Comparison of ENCODE assay signal across 8 cellular contexts in the genomic region with DNA sequence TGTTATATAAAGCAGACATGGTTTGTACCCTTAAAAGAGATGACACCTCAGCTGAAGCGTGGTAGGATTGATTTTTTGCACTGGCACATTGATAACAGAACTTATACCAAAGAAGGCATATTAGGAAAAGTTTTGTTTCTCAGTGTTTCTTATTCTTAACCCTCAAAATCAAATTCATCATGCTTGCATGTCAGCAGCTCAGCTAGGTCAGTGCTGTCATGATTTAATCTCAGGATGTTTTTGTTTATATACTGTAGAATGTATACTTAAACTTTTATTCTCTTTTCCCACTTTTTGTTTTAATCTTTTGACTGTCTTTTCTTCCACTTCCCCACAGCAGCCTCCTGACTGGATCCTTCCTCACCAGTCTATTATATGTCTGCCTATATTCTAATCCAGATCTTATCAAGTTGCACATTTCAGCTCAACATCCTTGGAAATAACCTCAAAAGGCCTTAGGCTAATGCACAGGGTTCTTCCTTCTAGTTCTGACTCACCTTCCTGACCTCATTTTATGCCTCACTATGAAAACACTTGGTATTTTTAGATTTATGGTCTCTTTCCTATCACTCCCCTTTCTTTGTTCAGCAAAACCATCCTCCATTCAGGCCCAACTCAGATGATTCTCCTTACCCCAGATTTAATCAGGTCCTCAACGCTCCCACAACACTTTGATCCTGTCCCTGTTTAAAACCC. TPM values are rescaled to one million over a fixed set of nuclear protein-coding genes. Genes with fewer than 3 reads are reported as not detected.
DNase-seq lines count a peak whose midpoint lies in the region; ATAC-seq and TF ChIP-seq lines count a peak whose summit lies in the region.

No MANE protein-coding gene starts in this region.

- in situ Hi-C loops in KBM-7 (cut with MboI; ENCODE audit: low pct_unique_long_range_greater_than_20kb, low sequenced_read_pairs) = no loop called here

- no peaks in the 10 kb centered on the region for H3K27me3 Mint-ChIP-seq in activated CD4-positive, alpha-beta T cell treated with anti-CD3 and anti-CD28 coated beads for 36 hours
- no peaks in the 10 kb centered on the region for H3K27me3 Mint-ChIP-seq in MCF 10A (ENCODE audit: insufficient read depth, unreplicated experiment)

- H3K4me1 ChIP-seq in heart right ventricle = peaks cover 0 to 22% (median 7%) of the 10 kb centered on the region in 9 donors

- no peak for DNase-seq in activated CD4-positive, alpha-beta T cell treated with anti-CD3 and anti-CD28 coated beads for 36 hours
- DNase-seq in activated CD4-positive, alpha-beta T cell treated with anti-CD3 and anti-CD28 coated beads for 1 hour = no peak
- DNase-seq in KBM-7 = peak; percentile 82
- DNase-seq in MCF 10A (ENCODE audit: unreplicated experiment) = peak; percentile 89
- DNase-seq in stimulated activated effector memory CD8-positive, alpha-beta T cell treated with anti-CD3 and anti-CD28 coated beads, Interleukin-12 subunit alpha, Interleukin-12 subunit beta, amount 100 ng/mL, for 72 hours (ENCODE audit: low spot score in 2 of 2) = no peak
- DNase-seq in Kasumi-1 (lab: John Stamatoyannopoulos, UW) = no peak
- no peak for DNase-seq in heart right ventricle
- no peak for DNase-seq in lower leg skin (ENCODE audit: low spot score in 2 of 2)

- peaks cover 15% of the 10 kb centered on the region for H3K4me1 Mint-ChIP-seq in activated CD4-positive, alpha-beta T cell treated with anti-CD3 and anti-CD28 coated beads for 36 hours
- H3K4me1 Mint-ChIP-seq in MCF 10A (ENCODE audit: insufficient read depth, unreplicated experiment) = peaks cover 37% of the 10 kb centered on the region
- peaks cover 24% of the 10 kb centered on the region for H3K4me1 Mint-ChIP-seq in stimulated activated effector memory CD8-positive, alpha-beta T cell treated with anti-CD3 and anti-CD28 coated beads, Interleukin-12 subunit alpha, Interleukin-12 subunit beta, amount 100 ng/mL, for 72 hours

- intact Hi-C loops in activated CD4-positive, alpha-beta T cell treated with anti-CD3 and anti-CD28 coated beads for 36 hours (cut with DNase I, micrococcal nuclease) = no loop called here
- intact Hi-C loops in MCF 10A (cut with micrococcal nuclease) = loop anchor here (1.0 to 10.0 kb wide), 3 partner anchors 44 to 406 kb away; no protein-coding TSS in a partner anchor
- intact Hi-C loops in heart right ventricle (cut with DNase I) = no loop called here
- intact Hi-C loops in lower leg skin (cut with DNase I; ENCODE audit: low total_unique reads) = no loop called here

- TF ChIP-seq POLR2A in lower leg skin (IDR thresholded peaks at IDR 0.05) = no peak

- peaks cover 21% of the 10 kb centered on the region for H3K36me3 Mint-ChIP-seq in activated CD4-positive, alpha-beta T cell treated with anti-CD3 and anti-CD28 coated beads for 36 hours (ENCODE audit: low read depth)
- peaks cover 75% of the 10 kb centered on the region for H3K36me3 Mint-ChIP-seq in MCF 10A (ENCODE audit: insufficient read depth, unreplicated experiment)
- H3K36me3 Mint-ChIP-seq in stimulated activated effector memory CD8-positive, alpha-beta T cell treated with anti-CD3 and anti-CD28 coated beads, Interleukin-12 subunit alpha, Interleukin-12 subunit beta, amount 100 ng/mL, for 72 hours = peaks cover 74% of the 10 kb centered on the region

- WGBS in heart right ventricle, 2 donors = 66 to 69% methylated on average over 2 of the region's 2 CpGs
- 56 to 59% methylated on average over 2 of the region's 2 CpGs for WGBS in lower leg skin, 2 donors

- peaks cover 0 to 99% (median 59%) of the 10 kb centered on the region in 9 donors for H3K36me3 ChIP-seq in heart right ventricle

- POLR2A ChIA-PET in activated CD4-positive, alpha-beta T cell treated with anti-CD3 and anti-CD28 coated beads for 36 hours (lab: Charles Lee) = no interaction called here
- POLR2A ChIA-PET in MCF 10A (lab: Yijun Ruan, JAX) = interaction anchor here (0.6 to 2.7 kb wide), 21 partner anchors 12 to 1240 kb away, joined by 3 to 20 read pairs (median 3); no protein-coding TSS in a partner anchor

- BruUV-seq in MCF 10A (replicated peaks; lab: Mats Ljungman, UMichigan) = no TSS peak

- H3K27me3 ChIP-seq in heart right ventricle = no peaks in the 10 kb centered on the region

- peak overlapping the region; percentile 80 for H3K27ac Mint-ChIP-seq in activated CD4-positive, alpha-beta T cell treated with anti-CD3 and anti-CD28 coated beads for 36 hours
- peak overlapping the region; percentile 29 for H3K27ac Mint-ChIP-seq in MCF 10A (ENCODE audit: low read depth, unreplicated experiment)
- H3K27ac Mint-ChIP-seq in stimulated activated effector memory CD8-positive, alpha-beta T cell treated with anti-CD3 and anti-CD28 coated beads, Interleukin-12 subunit alpha, Interleukin-12 subunit beta, amount 100 ng/mL, for 72 hours = peak overlapping the region; percentile 21

- peak overlapping the region in 2 of 10 donors; percentile 23 to 36 for H3K27ac ChIP-seq in heart right ventricle

- H3K9me3 Mint-ChIP-seq in activated CD4-positive, alpha-beta T cell treated with anti-CD3 and anti-CD28 coated beads for 36 hours (ENCODE audit: low read depth) = no peaks in the 10 kb centered on the region
- H3K9me3 Mint-ChIP-seq in MCF 10A (ENCODE audit: unreplicated experiment) = no peaks in the 10 kb centered on the region
- no peaks in the 10 kb centered on the region for H3K9me3 Mint-ChIP-seq in stimulated activated effector memory CD8-positive, alpha-beta T cell treated with anti-CD3 and anti-CD28 coated beads, Interleukin-12 subunit alpha, Interleukin-12 subunit beta, amount 100 ng/mL, for 72 hours

- CTCF ChIA-PET in activated CD4-positive, alpha-beta T cell treated with anti-CD3 and anti-CD28 coated beads for 36 hours (lab: Charles Lee) = interaction anchor here (1.0 to 1.6 kb wide), 2 partner anchors 18 to 21 kb away, joined by 4 read pairs; no protein-coding TSS in a partner anchor
- CTCF ChIA-PET in MCF 10A (lab: Yijun Ruan, JAX) = interaction anchor here (0.6 to 1.6 kb wide), 4 partner anchors 9 to 260 kb away, joined by 3 to 7 read pairs (median 4); no protein-coding TSS in a partner anchor

- no peaks in the 10 kb centered on the region for H3K9me3 ChIP-seq in heart right ventricle

- peak; percentile 85 for ATAC-seq in activated CD4-positive, alpha-beta T cell treated with anti-CD3 and anti-CD28 coated beads for 36 hours
- ATAC-seq in stimulated activated effector memory CD8-positive, alpha-beta T cell treated with anti-CD3 and anti-CD28 coated beads, Interleukin-12 subunit alpha, Interleukin-12 subunit beta, amount 100 ng/mL, for 72 hours = peak; percentile 90
- no peak for ATAC-seq in heart right ventricle

- H3K4me3 ChIP-seq in heart right ventricle (no peak overlapping the region), lower leg skin (ENCODE audit: low read depth, poor library complexity, severe bottlenecking) (no peak overlapping the region)

- no peak overlapping the region for H3K4me3 Mint-ChIP-seq in activated CD4-positive, alpha-beta T cell treated with anti-CD3 and anti-CD28 coated beads for 36 hours
- peak overlapping the region; percentile 7 for H3K4me3 Mint-ChIP-seq in MCF 10A (ENCODE audit: unreplicated experiment)
- H3K4me3 Mint-ChIP-seq in stimulated activated effector memory CD8-positive, alpha-beta T cell treated with anti-CD3 and anti-CD28 coated beads, Interleukin-12 subunit alpha, Interleukin-12 subunit beta, amount 100 ng/mL, for 72 hours = peak overlapping the region; percentile 1

- TF ChIP-seq CTCF in MCF 10A (IDR thresholded peaks at IDR 0.05; ENCODE audit: unreplicated experiment) (no peak), heart right ventricle (IDR thresholded peaks at IDR 0.05) (no peak), lower leg skin (IDR thresholded peaks at IDR 0.05) (no peak)

RNA-seq across cellular contexts. Expression of gene HEBP2, which starts 7.1 kb away (rescaled TPM):
- total RNA-seq in activated CD4-positive, alpha-beta T cell treated with anti-CD3 and anti-CD28 coated beads for 36 hours = 1 to 10 TPM; 4.0 to 4.7 TPM
- total RNA-seq in MCF 10A (2022) (71.2 and 89.7 TPM in 2 replicates), heart right ventricle (100 to 1,000 TPM in 5 of 10 donors, 10 to 100 TPM in 5; 88.4 to 108 (median 100) TPM), lower leg skin (100 to 1,000 TPM; 141 to 195 (median 162) TPM)
- polyA plus RNA-seq in heart right ventricle = 100 to 1,000 TPM in 1 of 2 donors, 10 to 100 TPM in 1; 44.1 to 123 TPM

RNA-seq across cellular contexts. Expression of gene SMIM28, which starts 33.4 kb away (rescaled TPM):
- not detected for total RNA-seq in activated CD4-positive, alpha-beta T cell treated with anti-CD3 and anti-CD28 coated beads for 36 hours
- not detected in 2 replicates for total RNA-seq in MCF 10A (2022)
- total RNA-seq in heart right ventricle = not detected
- not detected for polyA plus RNA-seq in heart right ventricle
- total RNA-seq in lower leg skin = not detected

Comparison
In these comparisons a context has a peak if more than half of its experiments do, and no peak if none do; other contexts are left out.
1. ATAC-seq: peak in activated CD4-positive, alpha-beta T cell treated with anti-CD3 and anti-CD28 coated beads for 36 hours (single experiment) and stimulated activated effector memory CD8-positive, alpha-beta T cell treated with anti-CD3 and anti-CD28 coated beads, Interleukin-12 subunit alpha, Interleukin-12 subunit beta, amount 100 ng/mL, for 72 hours (single experiment); none in heart right ventricle (0 of 8).
2. DNase-seq: peak in KBM-7 (single experiment) and MCF 10A (single experiment); none in activated CD4-positive, alpha-beta T cell treated with anti-CD3 and anti-CD28 coated beads for 36 hours (single experiment), activated CD4-positive, alpha-beta T cell treated with anti-CD3 and anti-CD28 coated beads for 1 hour (single experiment), stimulated activated effector memory CD8-positive, alpha-beta T cell treated with anti-CD3 and anti-CD28 coated beads, Interleukin-12 subunit alpha, Interleukin-12 subunit beta, amount 100 ng/mL, for 72 hours (0 of 2), Kasumi-1 (0 of 2), heart right ventricle (0 of 2) and lower leg skin (0 of 2).
3. H3K27ac Mint-ChIP-seq: peak in every context shown above with its lines; median percentile 80 in activated CD4-positive, alpha-beta T cell treated with anti-CD3 and anti-CD28 coated beads for 36 hours; 29 in MCF 10A; 21 in stimulated activated effector memory CD8-positive, alpha-beta T cell treated with anti-CD3 and anti-CD28 coated beads, Interleukin-12 subunit alpha, Interleukin-12 subunit beta, amount 100 ng/mL, for 72 hours.
4. RNA of gene HEBP2, which starts 7.1 kb away (total RNA-seq): 141 to 195 TPM in lower leg skin, 88.4 to 108 TPM in heart right ventricle and 71.2 to 89.7 TPM in MCF 10A; 4.0 to 4.7 TPM in activated CD4-positive, alpha-beta T cell treated with anti-CD3 and anti-CD28 coated beads for 36 hours; every median in the first group is over 10 times any median in the second.